ENCODE assay signal across 1 cellular context in the genomic region with DNA sequence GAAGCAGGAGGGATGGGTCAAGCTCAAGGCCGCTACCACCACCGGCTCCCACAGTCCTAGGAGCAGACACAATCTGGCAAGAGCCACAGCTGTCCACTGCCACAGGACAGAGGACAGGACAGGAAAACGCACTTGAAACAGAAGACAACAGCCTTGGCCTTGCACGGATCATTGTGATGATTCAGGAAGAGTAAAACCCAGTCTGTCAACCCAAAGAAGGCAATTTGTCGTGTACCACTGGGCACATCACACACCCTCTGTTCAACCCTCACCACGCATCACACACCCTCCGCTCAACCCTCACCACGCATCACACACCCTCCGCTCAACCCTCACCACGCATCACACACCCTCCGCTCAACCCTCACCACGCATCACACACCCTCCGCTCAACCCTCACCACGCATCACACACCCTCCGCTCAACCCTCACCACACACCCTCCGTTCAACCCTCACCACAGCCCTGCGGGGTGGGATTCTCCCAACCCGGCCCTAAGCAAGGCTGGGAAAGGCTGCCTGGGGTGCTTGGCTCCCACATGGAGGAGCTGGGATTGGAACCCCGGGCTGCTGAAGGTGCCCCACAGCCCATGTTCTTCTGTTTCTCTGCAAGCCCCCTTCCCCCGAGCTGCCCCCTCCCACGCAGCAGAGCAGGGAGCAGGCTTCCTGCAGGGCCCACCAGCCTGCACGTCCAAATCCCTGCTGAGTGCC.
TF ChIP-seq lines count a peak whose summit lies in the region.

No MANE protein-coding gene starts in this region.

TF ChIP-seq in HCT116, 20 proteins besides CTCF, POLR2A, EP300 and RAD21 (continued from another document):
- TF ChIP-seq, protein P1, sequence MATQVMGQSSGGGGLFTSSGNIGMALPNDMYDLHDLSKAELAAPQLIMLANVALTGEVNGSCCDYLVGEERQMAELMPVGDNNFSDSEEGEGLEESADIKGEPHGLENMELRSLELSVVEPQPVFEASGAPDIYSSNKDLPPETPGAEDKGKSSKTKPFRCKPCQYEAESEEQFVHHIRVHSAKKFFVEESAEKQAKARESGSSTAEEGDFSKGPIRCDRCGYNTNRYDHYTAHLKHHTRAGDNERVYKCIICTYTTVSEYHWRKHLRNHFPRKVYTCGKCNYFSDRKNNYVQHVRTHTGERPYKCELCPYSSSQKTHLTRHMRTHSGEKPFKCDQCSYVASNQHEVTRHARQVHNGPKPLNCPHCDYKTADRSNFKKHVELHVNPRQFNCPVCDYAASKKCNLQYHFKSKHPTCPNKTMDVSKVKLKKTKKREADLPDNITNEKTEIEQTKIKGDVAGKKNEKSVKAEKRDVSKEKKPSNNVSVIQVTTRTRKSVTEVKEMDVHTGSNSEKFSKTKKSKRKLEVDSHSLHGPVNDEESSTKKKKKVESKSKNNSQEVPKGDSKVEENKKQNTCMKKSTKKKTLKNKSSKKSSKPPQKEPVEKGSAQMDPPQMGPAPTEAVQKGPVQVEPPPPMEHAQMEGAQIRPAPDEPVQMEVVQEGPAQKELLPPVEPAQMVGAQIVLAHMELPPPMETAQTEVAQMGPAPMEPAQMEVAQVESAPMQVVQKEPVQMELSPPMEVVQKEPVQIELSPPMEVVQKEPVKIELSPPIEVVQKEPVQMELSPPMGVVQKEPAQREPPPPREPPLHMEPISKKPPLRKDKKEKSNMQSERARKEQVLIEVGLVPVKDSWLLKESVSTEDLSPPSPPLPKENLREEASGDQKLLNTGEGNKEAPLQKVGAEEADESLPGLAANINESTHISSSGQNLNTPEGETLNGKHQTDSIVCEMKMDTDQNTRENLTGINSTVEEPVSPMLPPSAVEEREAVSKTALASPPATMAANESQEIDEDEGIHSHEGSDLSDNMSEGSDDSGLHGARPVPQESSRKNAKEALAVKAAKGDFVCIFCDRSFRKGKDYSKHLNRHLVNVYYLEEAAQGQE (IDR thresholded peaks at IDR 0.05; ENCODE audit: low read depth): no peak
- TF ChIP-seq, protein P2, sequence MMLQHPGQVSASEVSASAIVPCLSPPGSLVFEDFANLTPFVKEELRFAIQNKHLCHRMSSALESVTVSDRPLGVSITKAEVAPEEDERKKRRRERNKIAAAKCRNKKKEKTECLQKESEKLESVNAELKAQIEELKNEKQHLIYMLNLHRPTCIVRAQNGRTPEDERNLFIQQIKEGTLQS (IDR thresholded peaks at IDR 0.05): no peak
